ENCODE assay signal across 10 cellular contexts in the genomic region with DNA sequence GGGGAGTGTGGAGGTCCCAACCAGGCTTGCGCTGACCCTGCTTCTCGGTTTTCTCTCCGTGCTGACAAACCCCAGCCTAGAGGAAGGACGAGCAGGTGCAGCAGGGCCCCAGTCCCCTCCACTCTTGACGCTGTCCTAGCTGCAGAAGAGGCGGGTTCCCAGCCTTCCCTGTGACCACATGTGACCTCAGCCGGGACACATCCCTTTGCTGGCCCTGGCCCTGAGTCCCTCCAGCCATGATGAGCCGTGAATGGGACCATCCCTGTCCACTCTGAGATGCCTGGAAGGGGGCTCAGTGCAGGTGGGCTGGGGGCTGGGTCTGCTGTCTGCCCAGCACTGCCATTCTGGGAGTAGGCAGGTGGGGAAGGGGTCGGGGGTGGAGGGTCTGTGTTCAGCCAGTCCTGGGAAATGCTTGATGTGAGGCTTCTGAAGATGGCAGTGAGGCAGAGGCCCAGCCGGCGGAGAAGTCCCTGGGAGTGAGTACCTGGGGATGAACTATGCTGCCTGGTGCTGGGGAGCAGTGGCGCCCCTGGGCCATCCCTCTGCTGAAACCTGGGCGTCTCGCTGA. TPM values are rescaled to one million over a fixed set of nuclear protein-coding genes. Genes with fewer than 3 reads are reported as not detected.
DNase-seq lines count a peak whose midpoint lies in the region; ATAC-seq, FAIRE-seq and TF ChIP-seq lines count a peak whose summit lies in the region.
"Had no signal": no experiment of that assay in that cellular context is flagged by ENCODE, and none has a peak within 500 bp of the region (broad histone marks: within the 10 kb centered on the region; RNA-seq: fewer than 3 reads in every experiment).

No MANE protein-coding gene starts in this region.

- no peak overlapping the region for H2AFZ ChIP-seq in H1 (ENCODE audit: low read length)

- no peak overlapping the region for H3K4ac ChIP-seq in H1 (replicated peaks; ENCODE audit: insufficient read length, low read depth, low read length)

- H3K56ac ChIP-seq in H1 (replicated peaks; ENCODE audit: insufficient read length, low read depth, low read length), result no peak overlapping the region

- ATAC-seq in GM19324 (IDR thresholded peaks at IDR 0.05; ENCODE audit: low FRiP score, unreplicated experiment) (no peak), GM21529 (IDR thresholded peaks at IDR 0.05; ENCODE audit: unreplicated experiment) (no peak)
- ATAC-seq: T-helper 17 cell had no signal

- H2BK5ac ChIP-seq in H1 (ENCODE audit: low read depth, low read length), result peak overlapping the region; percentile 35; the same call in 1 of the 2 replicates

- FAIRE-seq in H1 (lab: Jason Lieb, UNC), result no peak

- H2BK20ac ChIP-seq in H1 (ENCODE audit: low read length), result peak overlapping the region; percentile 55; the same call in 1 of the 2 replicates

- peaks cover 0 to 34% (median 25%) of the 10 kb centered on the region in 4 experiments; a peak in 6 of 7 replicates for H3K4me1 ChIP-seq in H1 (replicated peaks in 1 of 4; ENCODE audit: control insufficient read depth in 3 of 4, insufficient read depth in 4 of 4, low read length in 3 of 4)

- DNase-seq in DMS79 (lab: John Stamatoyannopoulos, UW) (peak; percentile 23), NB4 (ENCODE audit: low read depth) (peak; percentile 78), H1 (ENCODE audit: low read depth in 1 of 2, low spot score in 2 of 2) (no peak), osteocyte (ENCODE audit: extremely low spot score, unreplicated experiment) (no peak), AG08395 (ENCODE audit: low spot score) (no peak), NCI-H1417 treated with DMSO at 0.1 percent for 48 hours (lab: John Stamatoyannopoulos, UW) (no peak)
- DNase-seq: T-helper 17 cell had no signal

- no peak overlapping the region for H3K23ac ChIP-seq in H1 (ENCODE audit: insufficient read length)

- H3K18ac ChIP-seq in H1 (ENCODE audit: extremely low read depth, low read length), result peak overlapping the region; percentile 86; the same call in 1 of the 2 replicates

- H2BK120ac ChIP-seq in H1 (replicated peaks; ENCODE audit: low read depth, low read length), result no peak overlapping the region

- H3K36me3 ChIP-seq in H1 (ENCODE audit: control insufficient read depth in 2 of 4, insufficient read depth in 4 of 4, low read length in 3 of 4), result no peaks in the 10 kb centered on the region

- no peak overlapping the region for H3K14ac ChIP-seq in H1 (ENCODE audit: insufficient read length)

- H3K27me3 Mint-ChIP-seq in osteocyte (ENCODE audit: unreplicated experiment), result no peaks in the 10 kb centered on the region

- no peak for TF ChIP-seq EP300 in H1 (IDR thresholded peaks at IDR 0.05; ENCODE audit: borderline replicate concordance in 1 of 2, low read depth in 2 of 2, low read length in 2 of 2)

- H3K9me3 ChIP-seq in H1 (ENCODE audit: insufficient read depth in 2 of 2, low read depth in 1 of 2, low read length in 1 of 2), result no peaks in the 10 kb centered on the region

- peak overlapping the region; percentile 99 for H3K27ac Mint-ChIP-seq in osteocyte (ENCODE audit: unreplicated experiment)
- H3K27ac Mint-ChIP-seq: activated naive CD8-positive, alpha-beta T cell; T-helper 17 cell had no signal

- no peak for TF ChIP-seq POLR2A in NB4 (IDR thresholded peaks at IDR 0.05; ENCODE audit: extremely low read depth, insufficient read length)
- no peak for TF ChIP-seq POLR2A in H1 (IDR thresholded peaks at IDR 0.05; ENCODE audit: control extremely low read depth in 1 of 2, low read depth in 2 of 2, low read length in 2 of 2)

- no peak for TF ChIP-seq CTCF in NB4 (IDR thresholded peaks at IDR 0.05; ENCODE audit: low read depth, low read length)
- no peak for TF ChIP-seq CTCF in H1 (IDR thresholded peaks at IDR 0.05; ENCODE audit: control extremely low read depth in 1 of 3, insufficient read depth in 1 of 3, low read depth in 1 of 3, low read length in 3 of 3)
- no peak for TF ChIP-seq CTCF in osteocyte (IDR thresholded peaks at IDR 0.05)

- H3K27ac ChIP-seq in H1 (ENCODE audit: low read depth, low read length), result no peak overlapping the region

- H3K4me3 ChIP-seq in NB4 (ENCODE audit: low read depth, low read length) (peak overlapping the region; percentile 71), H1 (ENCODE audit: extremely low read depth in 1 of 4, insufficient read depth in 2 of 4, low read depth in 3 of 4, low read length in 4 of 4) (peak overlapping the region in 1 of 4 experiments; percentile 95; a peak in 4 of 8 replicates)

- H2AK5ac ChIP-seq in H1 (ENCODE audit: low read depth, low read length), result peak overlapping the region; percentile 11; the same call in 1 of the 2 replicates

- 74% methylated on average over 14 of the region's 14 CpGs; no CpG with 5 or more reads in 1 of the 2 experiments for WGBS in H1 (ENCODE audit: extremely low coverage in 1 of 2, insufficient coverage in 1 of 2, insufficient read length in 1 of 2, insufficient replicate concordance in 2 of 2, low coverage in 1 of 2, low lambda C conversion rate in 2 of 2, missing lambda C conversion rate in 1 of 2), 2 experiments

- H3K27me3 ChIP-seq in H1 (replicated peaks in 1 of 4; ENCODE audit: control insufficient read depth in 3 of 4, extremely low read depth in 1 of 4, insufficient read depth in 3 of 4, low read length in 3 of 4), result peaks cover 0 to 19% (median 16%) of the 10 kb centered on the region in 4 experiments; a peak in 6 of 7 replicates

- H4K5ac ChIP-seq in H1 (ENCODE audit: insufficient read length, low read depth, low read length), result no peak overlapping the region

- POLR2A ChIA-PET in H1 (lab: Charles Lee; ENCODE audit: partially characterized antibody), result interaction anchor here (0.9 to 6.5 kb wide), 9 partner anchors 10 to 325 kb away, joined by 3 to 71 read pairs (median 4); a partner anchor contains a TSS

- CTCF ChIA-PET in H1 (lab: Charles Lee; ENCODE audit: partially characterized antibody), result interaction anchor here (0.6 to 8.7 kb wide), 3 partner anchors 11 to 47 kb away, joined by 3 to 70 read pairs (median 3); no protein-coding TSS in a partner anchor

- peak overlapping the region; percentile 44 for H4K91ac ChIP-seq in H1 (replicated peaks; ENCODE audit: insufficient read length, low read length)

- no peaks in the 10 kb centered on the region for H3K79me1 ChIP-seq in H1 (ENCODE audit: low read depth, low read length)

- no peaks in the 10 kb centered on the region for H3K36me3 Mint-ChIP-seq in osteocyte (ENCODE audit: unreplicated experiment)
- H3K36me3 Mint-ChIP-seq: activated naive CD8-positive, alpha-beta T cell had no signal

- peak overlapping the region; percentile 8; the same call in 1 of the 2 replicates for H4K8ac ChIP-seq in H1 (ENCODE audit: extremely low read depth, insufficient read depth, low read length)

- no peak overlapping the region; the same call in 1 of the 2 replicates for H2BK15ac ChIP-seq in H1 (ENCODE audit: low read length)

- no peaks in the 10 kb centered on the region for H3K9me3 Mint-ChIP-seq in osteocyte (ENCODE audit: unreplicated experiment)

- peaks cover 30% of the 10 kb centered on the region for H3K23me2 ChIP-seq in H1 (ENCODE audit: low read depth, low read length)

- H4K20me1 ChIP-seq in H1 (replicated peaks in 1 of 2; ENCODE audit: control insufficient read depth in 1 of 2, insufficient read depth in 2 of 2, low read length in 2 of 2), result peaks cover 5 to 8% of the 10 kb centered on the region in 2 experiments

- H3K9ac ChIP-seq in H1 (replicated peaks in 1 of 4; ENCODE audit: extremely low read depth in 1 of 4, low read depth in 3 of 4, low read length in 3 of 4), result no peak overlapping the region

- TF ChIP-seq RAD21 in H1 (IDR thresholded peaks at IDR 0.05 in 1 of 2, conservative IDR thresholded peaks at IDR 0.05 in 1 of 2; ENCODE audit: low read depth in 2 of 2, low read length in 2 of 2), result no peak

- no peaks in the 10 kb centered on the region for H3K79me2 ChIP-seq in H1 (ENCODE audit: control insufficient read depth in 1 of 2, insufficient read depth in 2 of 2, low read length in 2 of 2)

- peaks cover 56% of the 10 kb centered on the region for H3K4me1 Mint-ChIP-seq in osteocyte (ENCODE audit: unreplicated experiment)

- peak overlapping the region; percentile 82 to 96 for H3K4me2 ChIP-seq in H1 (ENCODE audit: insufficient read depth in 1 of 2, low read depth in 2 of 2, low read length in 2 of 2)

- H3K4me3 Mint-ChIP-seq in osteocyte (ENCODE audit: unreplicated experiment), result peak overlapping the region; percentile 88
- H3K4me3 Mint-ChIP-seq: T-helper 17 cell had no signal

- peak overlapping the region; percentile 43; the same call in 1 of the 2 replicates for H2BK12ac ChIP-seq in H1 (ENCODE audit: low read depth, low read length)

RNA-seq across cellular contexts. Expression of a gene that starts 1.9 kb away (rescaled TPM):
- 275 and 292 TPM in 2 replicates for total RNA-seq in H1 (2021; fragmentation: NEBNext Ultra II Directional; extraction: Animal tissue kit (Norgen Biotek cat#: 25700))
- polyA plus RNA-seq in H1 (2011; rRNA removed), result 393 and 420 TPM in 2 replicates
- polyA plus RNA-seq in H1 (2011; cell fraction: cytosol; rRNA removed), result 210 TPM
- polyA plus RNA-seq in H1 (2011; cell fraction: nucleus; rRNA removed), result 252 TPM
- polyA plus RNA-seq in H1 (2012, experiment 1 of 2), result 287 to 415 TPM (median 389 TPM) in 4 replicates
- 421 TPM for polyA plus RNA-seq in H1 (2012, experiment 2 of 2)
- polyA plus RNA-seq in H1 (2013, experiment 1 of 2), result 211 TPM
- 208 TPM for polyA plus RNA-seq in H1 (2013, experiment 2 of 2)
- polyA minus RNA-seq in H1 (2011; rRNA and poly(A)+ RNA removed), result 165 and 205 TPM in 2 replicates
- polyA minus RNA-seq in H1 (2011; cell fraction: cytosol; rRNA and poly(A)+ RNA removed), result 155 TPM
- polyA minus RNA-seq in H1 (2011; cell fraction: nucleus; rRNA and poly(A)+ RNA removed), result 91.3 TPM
- total RNA-seq in osteocyte, result 84.9 and 95.8 TPM in 2 replicates

RNA-seq across cellular contexts. Expression of a gene that starts 2.6 kb away (rescaled TPM):
- 2.0 and 2.2 TPM in 2 replicates for total RNA-seq in H1 (2021; fragmentation: NEBNext Ultra II Directional; extraction: Animal tissue kit (Norgen Biotek cat#: 25700))
- 2.9 and 4.3 TPM in 2 replicates for polyA plus RNA-seq in H1 (2011; rRNA removed)
- 3.7 TPM for polyA plus RNA-seq in H1 (2011; cell fraction: cytosol; rRNA removed)
- polyA plus RNA-seq in H1 (2011; cell fraction: nucleus; rRNA removed), result 7.6 TPM
- polyA plus RNA-seq in H1 (2012, experiment 1 of 2), result 1.8 to 3.0 TPM (median 2.2 TPM) in 4 replicates
- 1.8 TPM for polyA plus RNA-seq in H1 (2012, experiment 2 of 2)
- 1.2 TPM for polyA plus RNA-seq in H1 (2013, experiment 1 of 2)
- polyA plus RNA-seq in H1 (2013, experiment 2 of 2), result 1.5 TPM
- polyA minus RNA-seq in H1 (2011; rRNA and poly(A)+ RNA removed), result 3.3 and 5.0 TPM in 2 replicates
- 3.2 TPM for polyA minus RNA-seq in H1 (2011; cell fraction: cytosol; rRNA and poly(A)+ RNA removed)
- polyA minus RNA-seq in H1 (2011; cell fraction: nucleus; rRNA and poly(A)+ RNA removed), result 4.5 TPM
- 6.5 and 6.9 TPM in 2 replicates for total RNA-seq in osteocyte

RNA-seq across cellular contexts. Expression of a gene that starts 27.3 kb away (rescaled TPM):
- 48.3 and 53.0 TPM in 2 replicates for total RNA-seq in H1 (2021; fragmentation: NEBNext Ultra II Directional; extraction: Animal tissue kit (Norgen Biotek cat#: 25700))
- 110 and 155 TPM in 2 replicates for polyA plus RNA-seq in H1 (2011; rRNA removed)
- polyA plus RNA-seq in H1 (2011; cell fraction: cytosol; rRNA removed), result 106 TPM
- 160 TPM for polyA plus RNA-seq in H1 (2011; cell fraction: nucleus; rRNA removed)
- 35.4 to 56.5 TPM (median 53.7 TPM) in 4 replicates for polyA plus RNA-seq in H1 (2012, experiment 1 of 2)
- 59.8 TPM for polyA plus RNA-seq in H1 (2012, experiment 2 of 2)
- polyA plus RNA-seq in H1 (2013, experiment 1 of 2), result 47.6 TPM
- polyA plus RNA-seq in H1 (2013, experiment 2 of 2), result 46.6 TPM
- 44.0 and 65.5 TPM in 2 replicates for polyA minus RNA-seq in H1 (2011; rRNA and poly(A)+ RNA removed)
- 40.0 TPM for polyA minus RNA-seq in H1 (2011; cell fraction: cytosol; rRNA and poly(A)+ RNA removed)
- polyA minus RNA-seq in H1 (2011; cell fraction: nucleus; rRNA and poly(A)+ RNA removed), result 30.4 TPM
- total RNA-seq in osteocyte, result 78.7 and 82.8 TPM in 2 replicates

RNA-seq across cellular contexts. Expression of a gene that starts 47.8 kb away (rescaled TPM):
- total RNA-seq in H1 (2021; fragmentation: NEBNext Ultra II Directional; extraction: Animal tissue kit (Norgen Biotek cat#: 25700)), result 92.2 and 102 TPM in 2 replicates
- 78.1 and 102 TPM in 2 replicates for polyA plus RNA-seq in H1 (2011; rRNA removed)
- polyA plus RNA-seq in H1 (2011; cell fraction: cytosol; rRNA removed), result 84.5 TPM
- polyA plus RNA-seq in H1 (2011; cell fraction: nucleus; rRNA removed), result 230 TPM
- 112 to 138 TPM (median 135 TPM) in 4 replicates for polyA plus RNA-seq in H1 (2012, experiment 1 of 2)
- 70.6 TPM for polyA plus RNA-seq in H1 (2012, experiment 2 of 2)
- 86.9 TPM for polyA plus RNA-seq in H1 (2013, experiment 1 of 2)
- 84.9 TPM for polyA plus RNA-seq in H1 (2013, experiment 2 of 2)
- polyA minus RNA-seq in H1 (2011; rRNA and poly(A)+ RNA removed), result 58.3 and 62.0 TPM in 2 replicates
- 56.6 TPM for polyA minus RNA-seq in H1 (2011; cell fraction: cytosol; rRNA and poly(A)+ RNA removed)
- polyA minus RNA-seq in H1 (2011; cell fraction: nucleus; rRNA and poly(A)+ RNA removed), result 49.3 TPM
- total RNA-seq in osteocyte, result 251 and 267 TPM in 2 replicates

Comparison
In these comparisons a context has a peak if more than half of its experiments do, and no peak if none do; other contexts are left out.
1. DNase-seq: peak in DMS79 (single experiment) and NB4 (single experiment); none in H1 (0 of 2), osteocyte (single experiment), AG08395 (single experiment) and NCI-H1417 treated with DMSO at 0.1 percent for 48 hours (single experiment).